ENCODE assay signal across 22 cellular contexts in the genomic region with DNA sequence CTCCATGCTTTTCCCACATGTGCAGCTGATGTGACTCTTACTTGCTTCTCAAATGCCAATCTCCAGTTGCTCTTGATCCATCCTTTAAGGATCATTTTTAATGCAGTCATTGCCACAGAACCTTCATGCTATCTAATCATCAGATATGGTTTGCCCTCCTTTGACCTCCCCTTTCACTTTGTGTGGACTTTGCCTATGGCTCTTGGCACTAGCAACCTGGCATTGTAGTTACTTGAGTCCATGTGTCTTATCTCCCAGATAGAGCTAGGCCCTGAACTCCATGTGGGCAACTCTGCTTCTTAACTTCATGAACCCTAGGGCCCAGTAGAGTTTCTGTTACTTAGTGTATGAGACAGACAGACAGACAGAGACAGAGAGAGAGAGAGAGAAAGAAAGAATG.
"Had no signal": no experiment of that assay in that cellular context is flagged by ENCODE, and none has a peak within 500 bp of the region (broad histone marks: within the 10 kb centered on the region; RNA-seq: fewer than 3 reads in every experiment).

No MANE protein-coding gene starts in this region.

- FAIRE-seq: colon, endothelial cell of umbilical vein, kidney had no signal

- ATAC-seq: left cardiac atrium; left ventricle myocardium superior; mucosa of descending colon; naive thymus-derived CD8-positive, alpha-beta T cell; stimulated activated naive CD8-positive, alpha-beta T cell treated with anti-CD3 and anti-CD28 coated beads, Interleukin-15, Interleukin-2, amounts not matched to agents 100 U/mL and 50 U/mL, for 24 hours had no signal

- H3K4me3 ChIP-seq: hepatocyte, mucosa of descending colon, sigmoid colon, skin epidermis, suprapubic skin, thyroid gland, uterus had no signal

- H3K27me3 Mint-ChIP-seq: naive thymus-derived CD8-positive, alpha-beta T cell; type B pancreatic cell had no signal

- DNase-seq: effector CD4-positive, alpha-beta T cell; endodermal cell; foreskin melanocyte; head of caudate nucleus; kidney; left cardiac atrium; left ventricle myocardium superior; mucosa of descending colon; naive thymus-derived CD8-positive, alpha-beta T cell; posterior cingulate gyrus; sigmoid colon; stimulated activated CD4-positive, alpha-beta T cell treated with anti-CD3 and anti-CD28 coated beads, Interleukin-12 subunit alpha, Interleukin-12 subunit beta, amount 100 ng/mL, for 4 hours; stimulated activated naive CD8-positive, alpha-beta T cell treated with anti-CD3 and anti-CD28 coated beads, Interleukin-15, Interleukin-2, amounts not matched to agents 100 U/mL and 50 U/mL, for 24 hours; thyroid gland; uterus had no signal

- H3K4me3 Mint-ChIP-seq: endodermal cell; naive thymus-derived CD8-positive, alpha-beta T cell; type B pancreatic cell had no signal

- H3K4me1 Mint-ChIP-seq: endodermal cell had no signal

- H3K27me3 ChIP-seq: hepatocyte, neutrophil, sigmoid colon, suprapubic skin, thyroid gland, uterus had no signal

- H3K9me3 ChIP-seq: mucosa of descending colon, neutrophil, sigmoid colon, suprapubic skin, thyroid gland, uterus had no signal

- H3K4me2 ChIP-seq: hepatocyte had no signal

- H3K27ac ChIP-seq: hepatocyte, neutrophil, sigmoid colon, skin epidermis, suprapubic skin, thyroid gland, uterus had no signal

- H3K4me1 ChIP-seq: sigmoid colon, suprapubic skin, thyroid gland, uterus had no signal

- H3K9me3 Mint-ChIP-seq: naive thymus-derived CD8-positive, alpha-beta T cell; type B pancreatic cell had no signal

- H3K36me3 ChIP-seq: thyroid gland, uterus had no signal

- H2AFZ ChIP-seq: hepatocyte had no signal

- H3K79me2 ChIP-seq: hepatocyte had no signal

- H3K27ac Mint-ChIP-seq: endodermal cell, type B pancreatic cell had no signal
